1 cellular context compared by ENCODE assay signal in genomic region chr21:34797202-34797527, GRCh38.
TF ChIP-seq lines count a peak whose summit lies in the region.

No MANE protein-coding gene starts in this region.

TF ChIP-seq in GM23338, 12 proteins besides CTCF, POLR2A, EP300 and RAD21 (continued from another document):
- TF ChIP-seq ZNF462 (CRISPR knock-in tag; IDR thresholded peaks at IDR 0.05) (no peak), CREB1 (CRISPR knock-in tag; IDR thresholded peaks at IDR 0.05; ENCODE audit: low read depth) (no peak), JUNB (IDR thresholded peaks at IDR 0.05; ENCODE audit: unreplicated experiment) (no peak), STAT1 (IDR thresholded peaks at IDR 0.05; ENCODE audit: unreplicated experiment) (no peak), EZH2 (IDR thresholded peaks at IDR 0.05; ENCODE audit: low read depth, unreplicated experiment) (no peak)
- TF ChIP-seq, protein P1, sequence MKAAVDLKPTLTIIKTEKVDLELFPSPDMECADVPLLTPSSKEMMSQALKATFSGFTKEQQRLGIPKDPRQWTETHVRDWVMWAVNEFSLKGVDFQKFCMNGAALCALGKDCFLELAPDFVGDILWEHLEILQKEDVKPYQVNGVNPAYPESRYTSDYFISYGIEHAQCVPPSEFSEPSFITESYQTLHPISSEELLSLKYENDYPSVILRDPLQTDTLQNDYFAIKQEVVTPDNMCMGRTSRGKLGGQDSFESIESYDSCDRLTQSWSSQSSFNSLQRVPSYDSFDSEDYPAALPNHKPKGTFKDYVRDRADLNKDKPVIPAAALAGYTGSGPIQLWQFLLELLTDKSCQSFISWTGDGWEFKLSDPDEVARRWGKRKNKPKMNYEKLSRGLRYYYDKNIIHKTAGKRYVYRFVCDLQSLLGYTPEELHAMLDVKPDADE (IDR thresholded peaks at IDR 0.05), result no peak
